ENCODE assay signal across 29 cellular contexts in genomic region chr5:133385346-133385745, GRCh38.
"Had no signal": no experiment of that assay in that cellular context is flagged by ENCODE, and none has a peak within 500 bp of the region (broad histone marks: within the 10 kb centered on the region; RNA-seq: fewer than 3 reads in every experiment).

No MANE protein-coding gene starts in this region.

- H3K27ac ChIP-seq: ascending aorta, Peyer's patch, SJSA1 had no signal

- H3K9ac ChIP-seq: SK-N-SH had no signal

- H3K9me3 Mint-ChIP-seq: activated CD4-positive, alpha-beta T cell treated with anti-CD3 and anti-CD28 coated beads, Interleukin-2, amount 10 ng/mL, durations not matched to agents 7 days and 5 days; activated naive CD4-positive, alpha-beta T cell treated with anti-CD3 and anti-CD28 coated beads, Interleukin-2, amount 50 U/mL, for 24 hours; activated naive CD8-positive, alpha-beta T cell treated with anti-CD3 and anti-CD28 coated beads, Interleukin-2, amount 10 ng/mL, durations not matched to agents 7 days and 5 days; activated T-cell treated with anti-CD3 and anti-CD28 coated beads, Interleukin-2, amount 50 U/mL, for 24 hours; activated T-helper 2 cell treated with anti-CD3 and anti-CD28 coated beads, Interferon-gamma antibody, Interleukin-2, Interleukin-4, amounts not matched to agents 10 μg/mL and 5 μg/mL and 100 μg/mL, durations not matched to agents 14 hours and 24 hours and 36 hours; IgD-negative memory B cell; T-helper 1 cell treated with Interleukin-12 subunit alpha and Interleukin-12 subunit beta and Interleukin-4 antibody, amounts not matched to agents 30 μg/mL and 1 μg/mL, for 36 hours; T-helper 2 cell treated with Interferon-gamma antibody and Interleukin-4, amounts not matched to agents 5 μg/mL and 100 μg/mL, for 36 hours; WTC11 had no signal

- H3K36me3 Mint-ChIP-seq: activated naive CD4-positive, alpha-beta T cell treated with anti-CD3 and anti-CD28 coated beads, Interleukin-2, amount 50 U/mL, for 24 hours; activated naive CD8-positive, alpha-beta T cell treated with anti-CD3 and anti-CD28 coated beads, Interleukin-2, amount 10 ng/mL, durations not matched to agents 7 days and 5 days; IgD-negative memory B cell; WTC11 had no signal

- H3K4me1 Mint-ChIP-seq: activated CD4-positive, alpha-beta T cell treated with anti-CD3 and anti-CD28 coated beads for 36 hours; activated CD4-positive, alpha-beta T cell treated with anti-CD3 and anti-CD28 coated beads, Interleukin-2, amount 10 ng/mL, durations not matched to agents 7 days and 5 days; activated naive CD4-positive, alpha-beta T cell treated with anti-CD3 and anti-CD28 coated beads, Interleukin-2, amount 50 U/mL, for 24 hours; activated naive CD8-positive, alpha-beta T cell treated with anti-CD3 and anti-CD28 coated beads, Interleukin-2, amount 10 ng/mL, durations not matched to agents 7 days and 5 days; IgD-negative memory B cell had no signal

- H3K27me3 ChIP-seq: ascending aorta, Peyer's patch had no signal

- H3K4me3 Mint-ChIP-seq: activated CD4-positive, alpha-beta T cell treated with anti-CD3 and anti-CD28 coated beads for 36 hours; activated CD4-positive, alpha-beta T cell treated with anti-CD3 and anti-CD28 coated beads, Interleukin-2, amount 10 ng/mL, durations not matched to agents 7 days and 5 days; activated naive CD4-positive, alpha-beta T cell treated with anti-CD3 and anti-CD28 coated beads, Interleukin-2, amount 50 U/mL, for 24 hours; activated naive CD8-positive, alpha-beta T cell treated with anti-CD3 and anti-CD28 coated beads, Interleukin-2, amount 10 ng/mL, durations not matched to agents 7 days and 5 days; activated T-cell treated with anti-CD3 and anti-CD28 coated beads, Interleukin-2, amount 50 U/mL, for 24 hours; IgD-negative memory B cell; T-helper 1 cell treated with Interleukin-12 subunit alpha and Interleukin-12 subunit beta and Interleukin-4 antibody, amounts not matched to agents 30 μg/mL and 1 μg/mL, for 36 hours; T-helper 2 cell treated with Interferon-gamma antibody and Interleukin-4, amounts not matched to agents 5 μg/mL and 100 μg/mL, for 36 hours; WTC11 had no signal

- H3K4me1 ChIP-seq: ascending aorta, Peyer's patch, SJSA1 had no signal

- H3K4me2 ChIP-seq: SK-N-SH had no signal

- H3K27ac Mint-ChIP-seq: activated CD4-positive, alpha-beta T cell treated with anti-CD3 and anti-CD28 coated beads for 36 hours; activated CD4-positive, alpha-beta T cell treated with anti-CD3 and anti-CD28 coated beads, Interleukin-2, amount 10 ng/mL, durations not matched to agents 7 days and 5 days; activated naive CD4-positive, alpha-beta T cell treated with anti-CD3 and anti-CD28 coated beads, Interleukin-2, amount 50 U/mL, for 24 hours; activated naive CD8-positive, alpha-beta T cell treated with anti-CD3 and anti-CD28 coated beads, Interleukin-2, amount 10 ng/mL, durations not matched to agents 7 days and 5 days; activated T-cell treated with anti-CD3 and anti-CD28 coated beads, Interleukin-2, amount 50 U/mL, for 24 hours; activated T-helper 2 cell treated with anti-CD3 and anti-CD28 coated beads, Interferon-gamma antibody, Interleukin-2, Interleukin-4, amounts not matched to agents 10 μg/mL and 5 μg/mL and 100 μg/mL, durations not matched to agents 14 hours and 24 hours and 36 hours; T-helper 1 cell treated with Interleukin-12 subunit alpha and Interleukin-12 subunit beta and Interleukin-4 antibody, amounts not matched to agents 30 μg/mL and 1 μg/mL, for 36 hours; T-helper 2 cell treated with Interferon-gamma antibody and Interleukin-4, amounts not matched to agents 5 μg/mL and 100 μg/mL, for 36 hours; WTC11 had no signal

- H3K36me3 ChIP-seq: ascending aorta, Peyer's patch, SJSA1 had no signal

- DNase-seq: activated CD4-positive, alpha-beta T cell treated with anti-CD3 and anti-CD28 coated beads for 36 hours; activated CD4-positive, alpha-beta T cell treated with anti-CD3 and anti-CD28 coated beads, Interleukin-2, amount 10 ng/mL, durations not matched to agents 7 days and 5 days; activated CD4-positive, alpha-beta T cell treated with anti-CD3 and anti-CD28 coated beads, Interleukin-2, amount 50 U/mL, for 48 hours; activated naive CD8-positive, alpha-beta T cell treated with anti-CD3 and anti-CD28 coated beads, Interleukin-2, amount 10 ng/mL, durations not matched to agents 7 days and 5 days; activated T-cell treated with anti-CD3 and anti-CD28 coated beads, Interleukin-2, amount 50 U/mL, for 24 hours; amygdala; caudate nucleus; Karpas-422; KBM-7; NCI-H1105; NCI-H1417 treated with DMSO at 0.1 percent for 48 hours; NCI-H187 treated with DMSO at 0.1 percent for 48 hours; NCI-H2081; NCI-H345; NCI-H524 treated with DMSO at 0.1 percent for 48 hours; PC-3; RPMI8226; SHP77 treated with DMSO at 0.1 percent for 48 hours; SK-N-SH had no signal

- H3K9me3 ChIP-seq: ascending aorta, Peyer's patch, SJSA1, SK-N-SH had no signal

- ATAC-seq: activated CD4-positive, alpha-beta T cell treated with anti-CD3 and anti-CD28 coated beads for 36 hours; activated CD4-positive, CD25-positive, alpha-beta regulatory T cell treated with anti-CD3 and anti-CD28 coated beads, Interleukin-2, amount 50 U/mL, for 24 hours; PC-3; WTC11 had no signal

- H3K4me3 ChIP-seq: ascending aorta, Peyer's patch, SJSA1 had no signal
